ENCODE assay signal across 9 cellular contexts in the genomic region with DNA sequence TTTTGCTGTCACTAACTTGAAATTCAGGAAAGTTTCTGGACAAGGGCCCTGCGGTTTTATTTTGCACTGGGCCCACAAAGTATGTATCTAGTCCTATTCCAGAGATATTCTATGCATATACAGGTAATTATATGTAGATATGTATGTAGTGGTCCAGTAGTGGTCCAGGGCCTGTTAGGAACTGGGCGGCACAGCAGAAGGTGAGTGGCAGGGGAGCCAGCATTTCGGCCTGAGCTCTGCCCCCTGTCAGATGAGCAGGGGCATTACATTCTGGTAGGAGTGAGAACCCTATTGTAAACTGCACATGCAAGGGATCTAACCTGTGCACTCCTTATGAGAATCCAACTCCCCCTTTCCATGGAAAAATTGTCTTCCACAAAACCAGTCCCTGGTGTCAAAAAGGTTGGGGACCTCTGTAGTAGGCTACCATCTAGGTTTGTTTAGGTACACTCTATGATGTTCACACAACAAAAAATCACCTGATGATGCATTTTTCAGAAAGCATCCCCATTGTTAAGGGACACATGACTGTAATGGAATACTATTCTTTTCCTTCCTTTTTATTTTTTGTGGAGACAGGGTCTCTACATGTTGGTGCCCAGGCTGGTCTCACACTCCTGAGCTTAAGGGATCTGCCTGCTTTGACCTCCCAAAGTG. TPM values are rescaled to one million over a fixed set of nuclear protein-coding genes. Genes with fewer than 3 reads are reported as not detected.
DNase-seq lines count a peak whose midpoint lies in the region; ATAC-seq and TF ChIP-seq lines count a peak whose summit lies in the region.
"Had no signal": no experiment of that assay in that cellular context is flagged by ENCODE, and none has a peak within 500 bp of the region (broad histone marks: within the 10 kb centered on the region; RNA-seq: fewer than 3 reads in every experiment).

No MANE protein-coding gene starts in this region.

- TF ChIP-seq CTCF in AG09309 (IDR thresholded peaks at IDR 0.05; ENCODE audit: control insufficient read depth, insufficient read depth, low read depth, low read length, missing control alignments): peak; percentile 35
- peak; percentile 61 for TF ChIP-seq CTCF in GM12874 (IDR thresholded peaks at IDR 0.05; ENCODE audit: insufficient read depth, low read depth, low read length)
- TF ChIP-seq CTCF in fibroblast of lung (conservative IDR thresholded peaks at IDR 0.05 in 1 of 2, IDR thresholded peaks at IDR 0.05 in 1 of 2; ENCODE audit: low read depth in 1 of 2, low read length in 2 of 2): peak; percentile 14 to 47
- TF ChIP-seq CTCF in upper lobe of right lung (IDR thresholded peaks at IDR 0.05): peak; percentile 38
- no peak for TF ChIP-seq CTCF in vagina (IDR thresholded peaks at IDR 0.05)

- no peak for TF ChIP-seq POLR2A in vagina (IDR thresholded peaks at IDR 0.05)

- DNase-seq in AG09309 (ENCODE audit: low read depth) (no peak), RPMI7951 (ENCODE audit: low read depth) (peak; percentile 13), fibroblast of lung (ENCODE audit: low read depth in 2 of 2) (no peak), upper lobe of right lung (no peak), kidney glomerular epithelial cell (lab: John Stamatoyannopoulos, UW) (no peak), vagina (ENCODE audit: extremely low spot score in 2 of 2) (no peak), nucleus accumbens (lab: John Stamatoyannopoulos, UW) (no peak)

- no peak for ATAC-seq in upper lobe of right lung

- H4K20me1 ChIP-seq in fibroblast of lung (ENCODE audit: control insufficient read depth, extremely low read depth, insufficient read depth, low read length): no peaks in the 10 kb centered on the region

- H3K9me3 ChIP-seq in fibroblast of lung (ENCODE audit: control insufficient read depth, insufficient read depth, low read depth, low read length) (no peaks in the 10 kb centered on the region), upper lobe of right lung (no peaks in the 10 kb centered on the region), vagina (no peaks in the 10 kb centered on the region)
- H3K9me3 ChIP-seq: thoracic aorta had no signal

- H3K4me3 ChIP-seq in AG09309 (ENCODE audit: control insufficient read depth, low read depth, low read length) (no peak overlapping the region), fibroblast of lung (replicated peaks in 1 of 4; ENCODE audit: control extremely low read depth in 1 of 4, insufficient read depth in 1 of 4, low read depth in 3 of 4, low read length in 4 of 4) (peak overlapping the region in 1 of 4 experiments; percentile 31), upper lobe of right lung (no peak overlapping the region), vagina (no peak overlapping the region)

- H3K79me2 ChIP-seq in fibroblast of lung (ENCODE audit: control insufficient read depth, insufficient read depth, low read length): peaks cover 36% of the 10 kb centered on the region

- H3K4me1 ChIP-seq in fibroblast of lung (ENCODE audit: control insufficient read depth, extremely low read depth, insufficient read depth, low read length) (no peaks in the 10 kb centered on the region), upper lobe of right lung (peaks cover 35% of the 10 kb centered on the region), vagina (peaks cover 63% of the 10 kb centered on the region)

- H3K36me3 ChIP-seq in fibroblast of lung (ENCODE audit: control insufficient read depth, insufficient read depth, low read length): no peaks in the 10 kb centered on the region
- peaks cover 10% of the 10 kb centered on the region for H3K36me3 ChIP-seq in upper lobe of right lung
- no peaks in the 10 kb centered on the region for H3K36me3 ChIP-seq in vagina
- H3K36me3 ChIP-seq: thoracic aorta had no signal

- H3K27me3 ChIP-seq in fibroblast of lung (ENCODE audit: control insufficient read depth, insufficient read depth, low read length): no peaks in the 10 kb centered on the region
- H3K27me3 ChIP-seq in upper lobe of right lung: no peaks in the 10 kb centered on the region
- H3K27me3 ChIP-seq in vagina: no peaks in the 10 kb centered on the region

- no peak overlapping the region for H3K4me2 ChIP-seq in fibroblast of lung (ENCODE audit: extremely low read depth, insufficient read depth, low read length)

- intact Hi-C loops in upper lobe of right lung (cut with DNase I) (no loop called here), vagina (cut with DNase I) (no loop called here)

- no peak overlapping the region for H2AFZ ChIP-seq in fibroblast of lung (ENCODE audit: low read length)

- H3K9ac ChIP-seq in fibroblast of lung (ENCODE audit: insufficient read depth, low read length): no peak overlapping the region

- no peak overlapping the region for H3K27ac ChIP-seq in fibroblast of lung (ENCODE audit: insufficient read depth, low read length)
- H3K27ac ChIP-seq in upper lobe of right lung: no peak overlapping the region
- H3K27ac ChIP-seq in vagina: no peak overlapping the region
- H3K27ac ChIP-seq: thoracic aorta had no signal

RNA-seq across cellular contexts. Expression of a gene that starts 2.8 kb away (rescaled TPM):
- 45.6 and 53.2 TPM in 2 replicates for total RNA-seq in RPMI7951 (2014; rRNA removed; shearing (Covaris generic))
- total RNA-seq in fibroblast of lung: 50.1 and 51.4 TPM in 2 replicates
- polyA plus RNA-seq in fibroblast of lung: 24.5 and 27.5 TPM in 2 replicates
- polyA plus RNA-seq in fibroblast of lung (2012): 22.2 and 24.9 TPM in 2 replicates
- 2.8 and 4.6 TPM in 2 replicates for polyA minus RNA-seq in fibroblast of lung (ENCODE audit: low replicate concordance)
- 65.5 TPM for total RNA-seq in upper lobe of right lung
- 44.9 TPM for total RNA-seq in vagina

Comparison
In these comparisons a context has a peak if more than half of its experiments do, and no peak if none do; other contexts are left out.
1. CTCF ChIP-seq: peak in AG09309 (single experiment), GM12874 (single experiment), fibroblast of lung (2 of 2) and upper lobe of right lung (single experiment); none in vagina (0 of 3).